Comparison of ENCODE assay signal across 9 cellular contexts in genomic region chr11:63919267-63920125, GRCh38. TPM values are rescaled to one million over a fixed set of nuclear protein-coding genes. Genes with fewer than 3 reads are reported as not detected.
DNase-seq lines count a peak whose midpoint lies in the region; ATAC-seq and TF ChIP-seq lines count a peak whose summit lies in the region.
"Had no signal": no experiment of that assay in that cellular context is flagged by ENCODE, and none has a peak within 500 bp of the region (broad histone marks: within the 10 kb centered on the region; RNA-seq: fewer than 3 reads in every experiment).

No MANE protein-coding gene starts in this region.

- peak overlapping the region; percentile 48 for H4K12ac ChIP-seq in trophoblast cell (ENCODE audit: low read depth, low read length)

- no peaks in the 10 kb centered on the region for H3K9me3 Mint-ChIP-seq in endothelial cell (ENCODE audit: unreplicated experiment)

- peaks cover 5% of the 10 kb centered on the region for H3K36me3 Mint-ChIP-seq in endothelial cell (ENCODE audit: low read depth, unreplicated experiment)
- H3K36me3 Mint-ChIP-seq: naive thymus-derived CD4-positive, alpha-beta T cell had no signal

- peaks cover 7% of the 10 kb centered on the region for H3K4me1 Mint-ChIP-seq in endothelial cell (ENCODE audit: unreplicated experiment)

- H3K27me3 Mint-ChIP-seq in endothelial cell (ENCODE audit: unreplicated experiment) = peaks cover 9% of the 10 kb centered on the region

- peaks cover 40% of the 10 kb centered on the region for H3K79me1 ChIP-seq in trophoblast cell (ENCODE audit: low read length)

- no peak overlapping the region for H3K9ac ChIP-seq in trophoblast cell (ENCODE audit: low read length)

- DNase-seq in COLO668 (lab: John Stamatoyannopoulos, UW; ENCODE audit: unreplicated experiment) = peak; percentile 93
- peak; percentile 94 for DNase-seq in NCI-H69 (lab: John Stamatoyannopoulos, UW)
- DNase-seq in trophoblast cell = peak; percentile 58 to 69
- DNase-seq in endothelial cell (ENCODE audit: low spot score) = no peak
- DNase-seq in foreskin keratinocyte = no peak
- DNase-seq: naive thymus-derived CD4-positive, alpha-beta T cell had no signal

- 51% methylated on average over 4 of the region's 41 CpGs; no CpG with 5 or more reads in 1 of the 2 donors for WGBS in gastroesophageal sphincter (ENCODE audit: low coverage in 1 of 2), 2 donors
- WGBS in trophoblast cell (ENCODE audit: extremely low coverage, insufficient coverage, insufficient read length) = no CpG with 5 or more reads among the region's 41 CpGs

- H3K4me1 ChIP-seq in gastroesophageal sphincter (peaks cover 0 to 59% (median 40%) of the 10 kb centered on the region in 3 donors), trophoblast cell (ENCODE audit: control insufficient read depth in 1 of 2, insufficient read depth in 2 of 2, low read length in 2 of 2) (peaks cover 43 to 49% of the 10 kb centered on the region in 2 experiments), foreskin keratinocyte (peaks cover 13% of the 10 kb centered on the region)

- peaks cover 10% of the 10 kb centered on the region for H3K79me2 ChIP-seq in trophoblast cell (ENCODE audit: control insufficient read depth, insufficient read depth, low read length, poor library complexity)

- peak overlapping the region; percentile 9 for H2BK120ac ChIP-seq in trophoblast cell (ENCODE audit: insufficient read depth, low read length, poor library complexity)

- H3K4me3 ChIP-seq in gastroesophageal sphincter = peak overlapping the region; percentile 4 to 49
- H3K4me3 ChIP-seq in trophoblast cell (ENCODE audit: low read depth, low read length) = no peak overlapping the region

- H3K4me3 Mint-ChIP-seq in endothelial cell (ENCODE audit: unreplicated experiment) = no peak overlapping the region

- peak overlapping the region; percentile 61 for H2BK12ac ChIP-seq in trophoblast cell (ENCODE audit: low read length)

- no peak for ATAC-seq in gastroesophageal sphincter
- no peak for ATAC-seq in HG02870 (IDR thresholded peaks at IDR 0.05; ENCODE audit: unreplicated experiment)
- no peak for ATAC-seq in foreskin keratinocyte
- ATAC-seq in GM21423 (IDR thresholded peaks at IDR 0.05; ENCODE audit: unreplicated experiment) = no peak
- ATAC-seq: naive thymus-derived CD4-positive, alpha-beta T cell had no signal

- H3K4ac ChIP-seq in trophoblast cell (ENCODE audit: low read depth, low read length) = peak overlapping the region; percentile 47

- H3K9me3 ChIP-seq in gastroesophageal sphincter = no peaks in the 10 kb centered on the region
- peaks cover 2% of the 10 kb centered on the region for H3K9me3 ChIP-seq in trophoblast cell (ENCODE audit: insufficient read depth, low read depth, low read length)

- TF ChIP-seq POLR2A in gastroesophageal sphincter (IDR thresholded peaks at IDR 0.05) = no peak

- H3K27me3 ChIP-seq in gastroesophageal sphincter = no peaks in the 10 kb centered on the region
- no peaks in the 10 kb centered on the region for H3K27me3 ChIP-seq in trophoblast cell (ENCODE audit: insufficient read depth, low read length)
- peaks cover 11% of the 10 kb centered on the region for H3K27me3 ChIP-seq in foreskin keratinocyte

- peak overlapping the region; percentile 53 for H3K14ac ChIP-seq in trophoblast cell (ENCODE audit: low read length)

- no peak for TF ChIP-seq EP300 in gastroesophageal sphincter (IDR thresholded peaks at IDR 0.05)

- H2AFZ ChIP-seq in trophoblast cell (ENCODE audit: insufficient read depth, low read length, poor library complexity) = peak overlapping the region; percentile 56

- H3K27ac ChIP-seq in gastroesophageal sphincter (peak overlapping the region; percentile 13 to 88 (median 86)), trophoblast cell (ENCODE audit: low read depth, low read length) (peak overlapping the region; percentile 59), foreskin keratinocyte (no peak overlapping the region)

- peak overlapping the region; percentile 16 for H3K18ac ChIP-seq in trophoblast cell (ENCODE audit: low read length)

- peak overlapping the region; percentile 76 for H3K4me2 ChIP-seq in trophoblast cell (ENCODE audit: low read length)

- H4K91ac ChIP-seq in trophoblast cell (ENCODE audit: low read depth, low read length) = peak overlapping the region; percentile 97

- H3K27ac Mint-ChIP-seq in endothelial cell (ENCODE audit: unreplicated experiment) = no peak overlapping the region

- H4K8ac ChIP-seq in trophoblast cell (ENCODE audit: low read depth, low read length) = peak overlapping the region; percentile 80

- H3K23ac ChIP-seq in trophoblast cell (ENCODE audit: low read length) = no peak overlapping the region

- H3K36me3 ChIP-seq in gastroesophageal sphincter (no peaks in the 10 kb centered on the region), trophoblast cell (ENCODE audit: control insufficient read depth in 1 of 2, insufficient read depth in 2 of 2, low read length in 2 of 2) (peaks cover 7% of the 10 kb centered on the region in 2 experiments)

- TF ChIP-seq CTCF in gastroesophageal sphincter (IDR thresholded peaks at IDR 0.05) (peak in 1 of 4 experiments; percentile 18), endothelial cell (IDR thresholded peaks at IDR 0.05; ENCODE audit: unreplicated experiment) (no peak), foreskin keratinocyte (conservative IDR thresholded peaks at IDR 0.05) (no peak)

- H2BK5ac ChIP-seq in trophoblast cell (ENCODE audit: low read depth, low read length, poor library complexity) = peak overlapping the region; percentile 19

- H2AK5ac ChIP-seq in trophoblast cell (ENCODE audit: low read length) = peak overlapping the region; percentile 4

RNA-seq across cellular contexts. Expression of gene RCOR2, which starts 2.5 kb away (rescaled TPM):
- total RNA-seq in gastroesophageal sphincter = under 1 TPM in 3 of 4 donors, not detected in 1; 0.16 to 0.74 (median 0.58) TPM
- polyA plus RNA-seq in trophoblast cell (2013) = 11.6 and 13.0 TPM in 2 replicates
- 9.3 TPM for total RNA-seq in endothelial cell (ENCODE audit: unreplicated experiment)
- 1.5 and 1.8 TPM in 2 replicates for total RNA-seq in foreskin keratinocyte
- polyA plus RNA-seq in foreskin keratinocyte = 1.7 and 1.8 TPM in 2 replicates
- polyA plus RNA-seq: naive thymus-derived CD4-positive, alpha-beta T cell had no signal

RNA-seq across cellular contexts. Expression of gene NAA40, which starts 19.3 kb away (rescaled TPM):
- total RNA-seq in gastroesophageal sphincter (10 to 100 TPM in 1 of 4 donors, 1 to 10 TPM in 3; 3.8 to 12.5 (median 8.5) TPM), endothelial cell (ENCODE audit: unreplicated experiment) (48.2 TPM), foreskin keratinocyte (16.2 and 20.1 TPM in 2 replicates)
- polyA plus RNA-seq in trophoblast cell (2013) = 12.0 and 12.4 TPM in 2 replicates
- polyA plus RNA-seq in foreskin keratinocyte = 8.1 and 10.0 TPM in 2 replicates

RNA-seq across cellular contexts. Expression of gene COX8A, which starts 54.9 kb away (rescaled TPM):
- total RNA-seq in gastroesophageal sphincter (100 to 1,000 TPM; 317 to 650 (median 402) TPM), endothelial cell (ENCODE audit: unreplicated experiment) (188 TPM), foreskin keratinocyte (648 and 658 TPM in 2 replicates)
- polyA plus RNA-seq in trophoblast cell (2013) = 385 and 425 TPM in 2 replicates
- polyA plus RNA-seq in foreskin keratinocyte = 995 and 998 TPM in 2 replicates

Comparison
In these comparisons a context has a peak if more than half of its experiments do, and no peak if none do; other contexts are left out.
1. DNase-seq: peak in COLO668 (single experiment), NCI-H69 (single experiment) and trophoblast cell (2 of 2); none in endothelial cell (single experiment) and foreskin keratinocyte (0 of 2).